Comparison of ENCODE assay signal across 16 cellular contexts in the genomic region with DNA sequence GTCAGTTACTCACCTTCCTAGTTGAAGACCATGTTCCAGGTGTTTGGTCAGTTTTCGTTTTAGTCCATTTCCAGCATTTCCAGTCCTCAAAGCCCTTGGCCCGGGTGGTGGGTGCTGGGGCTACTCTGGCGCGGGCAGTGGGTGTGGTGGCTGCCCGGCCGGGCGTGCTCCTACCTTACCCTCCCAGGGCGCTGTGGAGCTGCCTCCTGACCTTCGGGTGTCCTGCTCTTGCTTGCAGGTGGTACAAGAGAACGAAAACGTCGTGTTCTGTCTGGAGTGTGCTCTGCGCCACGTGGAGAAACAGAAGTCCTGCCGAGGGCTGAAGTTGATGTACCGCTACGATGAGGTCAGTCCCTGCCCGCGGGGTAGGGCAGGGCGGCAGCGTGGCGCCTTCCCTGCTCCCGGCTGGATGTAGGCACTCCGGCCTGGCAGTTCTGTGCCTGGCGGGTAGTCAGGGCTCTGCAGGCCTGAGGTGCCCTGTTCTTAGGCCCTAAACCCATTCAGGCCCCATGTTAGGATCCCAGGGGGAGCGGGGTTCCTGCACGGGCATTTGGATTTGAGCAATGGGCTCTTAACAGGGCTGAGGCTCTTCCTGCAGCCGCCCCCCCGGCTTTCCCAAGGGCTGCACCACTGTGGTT.
DNase-seq lines count a peak whose midpoint lies in the region; ATAC-seq, FAIRE-seq and TF ChIP-seq lines count a peak whose summit lies in the region.
"Had no signal": no experiment of that assay in that cellular context is flagged by ENCODE, and none has a peak within 500 bp of the region (broad histone marks: within the 10 kb centered on the region; RNA-seq: fewer than 3 reads in every experiment).

No MANE protein-coding gene starts in this region.

- 96 to 97% methylated on average over 29 of the region's 29 CpGs for WGBS in aorta, 2 donors
- WGBS in SK-N-SH (ENCODE audit: low lambda C conversion rate): 98% methylated on average over 24 of the region's 29 CpGs

- no peak for TF ChIP-seq CTCF in kidney (IDR thresholded peaks at IDR 0.05; ENCODE audit: borderline replicate concordance, extremely low read depth, insufficient read depth)
- no peak for TF ChIP-seq CTCF in SK-N-SH (IDR thresholded peaks at IDR 0.05)

- H3K36me3 ChIP-seq in kidney (ENCODE audit: control insufficient read depth in 1 of 2, insufficient read depth in 2 of 2, low read length in 2 of 2): peaks cover 6 to 14% of the 10 kb centered on the region in 2 donors
- H3K36me3 ChIP-seq in aorta (ENCODE audit: control insufficient read depth in 1 of 2, insufficient read depth in 2 of 2, low read length in 1 of 2): peaks cover 0 to 11% of the 10 kb centered on the region in 2 donors
- H3K36me3 ChIP-seq in SK-N-SH (replicated peaks in 1 of 2; ENCODE audit: control insufficient read depth in 1 of 2, insufficient read depth in 2 of 2, low read length in 1 of 2): peaks cover 13 to 31% of the 10 kb centered on the region in 2 experiments

- H3F3A ChIP-seq in SK-N-SH (replicated peaks; ENCODE audit: insufficient read depth): peaks cover 2% of the 10 kb centered on the region

- H3K36me3 Mint-ChIP-seq in activated T-cell treated with anti-CD3 and anti-CD28 coated beads, Interleukin-2, amount 50 U/mL, for 24 hours (ENCODE audit: low read depth): peaks cover 100% of the 10 kb centered on the region

- peak overlapping the region; percentile 46 for H3K27ac Mint-ChIP-seq in activated T-cell treated with anti-CD3 and anti-CD28 coated beads, Interleukin-2, amount 50 U/mL, for 24 hours

- H3K4me3 ChIP-seq in kidney (ENCODE audit: low read length in 2 of 2) (no peak overlapping the region), aorta (ENCODE audit: low read length in 2 of 2) (no peak overlapping the region), SK-N-SH (ENCODE audit: low read depth in 2 of 2, low read length in 1 of 2) (no peak overlapping the region)

- H3K4me1 Mint-ChIP-seq in activated T-cell treated with anti-CD3 and anti-CD28 coated beads, Interleukin-2, amount 50 U/mL, for 24 hours (ENCODE audit: low read depth): peaks cover 5% of the 10 kb centered on the region

- H3K27me3 ChIP-seq in aorta (ENCODE audit: control insufficient read depth in 1 of 2, insufficient read depth in 2 of 2, low read length in 1 of 2) (no peaks in the 10 kb centered on the region), SK-N-SH (ENCODE audit: insufficient read depth) (no peaks in the 10 kb centered on the region)

- ATAC-seq in aorta (ENCODE audit: low FRiP score) (no peak), GM19035 (IDR thresholded peaks at IDR 0.05; ENCODE audit: unreplicated experiment) (no peak)
- ATAC-seq: Panc1 had no signal

- H3K9me3 ChIP-seq in kidney (ENCODE audit: control insufficient read depth in 1 of 2, low read length in 2 of 2) (no peaks in the 10 kb centered on the region), aorta (ENCODE audit: control insufficient read depth, low read length) (no peaks in the 10 kb centered on the region), SK-N-SH (no peaks in the 10 kb centered on the region)

- no peak overlapping the region for H2AFZ ChIP-seq in SK-N-SH (ENCODE audit: low read depth)

- peaks cover 1 to 5% of the 10 kb centered on the region in 2 donors for H3K4me1 ChIP-seq in kidney (ENCODE audit: control insufficient read depth in 1 of 2, insufficient read depth in 1 of 2, low read depth in 1 of 2, low read length in 2 of 2)
- no peaks in the 10 kb centered on the region for H3K4me1 ChIP-seq in aorta (ENCODE audit: control insufficient read depth in 1 of 2, insufficient read depth in 2 of 2, low read length in 2 of 2)
- no peaks in the 10 kb centered on the region; a peak in 1 of 4 replicates for H3K4me1 ChIP-seq in SK-N-SH (ENCODE audit: control insufficient read depth in 1 of 2, insufficient read depth in 2 of 2, low read depth in 1 of 2, low read length in 1 of 2)

- CTCF ChIA-PET in SK-N-SH (lab: Yijun Ruan, JAX): no interaction called here

- POLR2A ChIA-PET in SK-N-SH (lab: Yijun Ruan, JAX): no interaction called here

- no peak for TF ChIP-seq RAD21 in SK-N-SH (IDR thresholded peaks at IDR 0.05; ENCODE audit: low read length)

- no peaks in the 10 kb centered on the region for H3K9me2 ChIP-seq in SK-N-SH

- no peaks in the 10 kb centered on the region for H3K79me2 ChIP-seq in SK-N-SH (ENCODE audit: insufficient read depth)

- H3K27ac ChIP-seq in kidney (ENCODE audit: low read depth in 2 of 2, low read length in 2 of 2): no peak overlapping the region
- no peak overlapping the region for H3K27ac ChIP-seq in aorta (ENCODE audit: low read depth in 1 of 2, low read length in 2 of 2)
- H3K27ac ChIP-seq in SK-N-SH (ENCODE audit: low read depth in 2 of 2, low read length in 1 of 2): no peak overlapping the region
- H3K27ac ChIP-seq: C4-2B had no signal

- no peak for DNase-seq in activated T-cell treated with anti-CD3 and anti-CD28 coated beads, Interleukin-2, amount 50 U/mL, for 24 hours
- no peak for DNase-seq in activated T-cell treated with anti-CD3 and anti-CD28 coated beads, Interleukin-2, amount 50 U/mL, for 48 hours
- peak; percentile 61 for DNase-seq in kidney
- DNase-seq in posterior vena cava (ENCODE audit: low spot score): peak; percentile 57
- peak; percentile 34 to 57 for DNase-seq in aorta
- DNase-seq in NCI-H2227 treated with DMSO at 0.1 percent for 48 hours (lab: John Stamatoyannopoulos, UW): no peak
- no peak for DNase-seq in SK-N-SH
- DNase-seq: GDM1, Kasumi-1, NCI-H1417, NCI-H1694 treated with DMSO at 0.1 percent for 48 hours, SIG-M5 had no signal

- no peak overlapping the region for H3K4me3 Mint-ChIP-seq in activated T-cell treated with anti-CD3 and anti-CD28 coated beads, Interleukin-2, amount 50 U/mL, for 24 hours

- H3K27me3 Mint-ChIP-seq in activated T-cell treated with anti-CD3 and anti-CD28 coated beads, Interleukin-2, amount 50 U/mL, for 24 hours: no peaks in the 10 kb centered on the region

- no peak overlapping the region for H3K4me2 ChIP-seq in SK-N-SH

- TF ChIP-seq EP300 in SK-N-SH (IDR thresholded peaks at IDR 0.05; ENCODE audit: borderline replicate concordance in 1 of 2, low read depth in 1 of 2, low read length in 1 of 2): no peak

- intact Hi-C loops in kidney (cut with DNase I) (no loop called here), posterior vena cava (cut with DNase I) (no loop called here), aorta (cut with DNase I) (no loop called here)

- H4K20me1 ChIP-seq in SK-N-SH (ENCODE audit: insufficient read depth): 0 out of 2 replicates have a peak, but pooled peaks cover 2% of the 10 kb centered on the region

- H3K9me3 Mint-ChIP-seq in activated T-cell treated with anti-CD3 and anti-CD28 coated beads, Interleukin-2, amount 50 U/mL, for 24 hours: no peaks in the 10 kb centered on the region

- H3K9ac ChIP-seq in kidney (ENCODE audit: low read length in 2 of 2) (no peak overlapping the region), SK-N-SH (no peak overlapping the region)

- no peak for FAIRE-seq in kidney (lab: Jason Lieb, UNC)
- FAIRE-seq: GM19239 had no signal

TF ChIP-seq in SK-N-SH, 30 proteins besides CTCF, POLR2A, EP300 and RAD21:
- TF ChIP-seq, protein P1, sequence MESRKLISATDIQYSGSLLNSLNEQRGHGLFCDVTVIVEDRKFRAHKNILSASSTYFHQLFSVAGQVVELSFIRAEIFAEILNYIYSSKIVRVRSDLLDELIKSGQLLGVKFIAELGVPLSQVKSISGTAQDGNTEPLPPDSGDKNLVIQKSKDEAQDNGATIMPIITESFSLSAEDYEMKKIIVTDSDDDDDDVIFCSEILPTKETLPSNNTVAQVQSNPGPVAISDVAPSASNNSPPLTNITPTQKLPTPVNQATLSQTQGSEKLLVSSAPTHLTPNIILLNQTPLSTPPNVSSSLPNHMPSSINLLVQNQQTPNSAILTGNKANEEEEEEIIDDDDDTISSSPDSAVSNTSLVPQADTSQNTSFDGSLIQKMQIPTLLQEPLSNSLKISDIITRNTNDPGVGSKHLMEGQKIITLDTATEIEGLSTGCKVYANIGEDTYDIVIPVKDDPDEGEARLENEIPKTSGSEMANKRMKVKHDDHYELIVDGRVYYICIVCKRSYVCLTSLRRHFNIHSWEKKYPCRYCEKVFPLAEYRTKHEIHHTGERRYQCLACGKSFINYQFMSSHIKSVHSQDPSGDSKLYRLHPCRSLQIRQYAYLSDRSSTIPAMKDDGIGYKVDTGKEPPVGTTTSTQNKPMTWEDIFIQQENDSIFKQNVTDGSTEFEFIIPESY (IDR thresholded peaks at IDR 0.05; ENCODE audit: borderline replicate concordance, low read depth): no peak
- TF ChIP-seq, protein P2, sequence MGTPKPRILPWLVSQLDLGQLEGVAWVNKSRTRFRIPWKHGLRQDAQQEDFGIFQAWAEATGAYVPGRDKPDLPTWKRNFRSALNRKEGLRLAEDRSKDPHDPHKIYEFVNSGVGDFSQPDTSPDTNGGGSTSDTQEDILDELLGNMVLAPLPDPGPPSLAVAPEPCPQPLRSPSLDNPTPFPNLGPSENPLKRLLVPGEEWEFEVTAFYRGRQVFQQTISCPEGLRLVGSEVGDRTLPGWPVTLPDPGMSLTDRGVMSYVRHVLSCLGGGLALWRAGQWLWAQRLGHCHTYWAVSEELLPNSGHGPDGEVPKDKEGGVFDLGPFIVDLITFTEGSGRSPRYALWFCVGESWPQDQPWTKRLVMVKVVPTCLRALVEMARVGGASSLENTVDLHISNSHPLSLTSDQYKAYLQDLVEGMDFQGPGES (IDR thresholded peaks at IDR 0.05; ENCODE audit: low read depth, low read length): no peak
- TF ChIP-seq SMC3 (IDR thresholded peaks at IDR 0.05; ENCODE audit: low read depth, low read length): no peak
- TF ChIP-seq YY1 (IDR thresholded peaks at IDR 0.05; ENCODE audit: low read depth): no peak
- no peak for TF ChIP-seq FOSL2 (IDR thresholded peaks at IDR 0.05; ENCODE audit: borderline replicate concordance, low read depth)
- no peak for TF ChIP-seq JUND (IDR thresholded peaks at IDR 0.05)
- no peak for TF ChIP-seq ELF1 (IDR thresholded peaks at IDR 0.05)
- TF ChIP-seq, protein P3, sequence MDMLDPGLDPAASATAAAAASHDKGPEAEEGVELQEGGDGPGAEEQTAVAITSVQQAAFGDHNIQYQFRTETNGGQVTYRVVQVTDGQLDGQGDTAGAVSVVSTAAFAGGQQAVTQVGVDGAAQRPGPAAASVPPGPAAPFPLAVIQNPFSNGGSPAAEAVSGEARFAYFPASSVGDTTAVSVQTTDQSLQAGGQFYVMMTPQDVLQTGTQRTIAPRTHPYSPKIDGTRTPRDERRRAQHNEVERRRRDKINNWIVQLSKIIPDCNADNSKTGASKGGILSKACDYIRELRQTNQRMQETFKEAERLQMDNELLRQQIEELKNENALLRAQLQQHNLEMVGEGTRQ (IDR thresholded peaks at IDR 0.05; ENCODE audit: borderline replicate concordance, low read depth, low read length): no peak
- TF ChIP-seq RCOR1 (IDR thresholded peaks at IDR 0.05; ENCODE audit: low read length): no peak
- no peak for TF ChIP-seq TCF12 (IDR thresholded peaks at IDR 0.05)
- TF ChIP-seq NRF1 (IDR thresholded peaks at IDR 0.05; ENCODE audit: low read depth, low read length): no peak
- no peak for TF ChIP-seq EZH2phosphoT487 (IDR thresholded peaks at IDR 0.05; ENCODE audit: borderline replicate concordance, low read depth)

Comparison
In these comparisons a context has a peak if more than half of its experiments do, and no peak if none do; other contexts are left out.
1. DNase-seq: peak in kidney (single experiment), posterior vena cava (single experiment) and aorta (2 of 2); none in activated T-cell treated with anti-CD3 and anti-CD28 coated beads, Interleukin-2, amount 50 U/mL, for 24 hours (single experiment), activated T-cell treated with anti-CD3 and anti-CD28 coated beads, Interleukin-2, amount 50 U/mL, for 48 hours (0 of 2), NCI-H2227 treated with DMSO at 0.1 percent for 48 hours (single experiment) and SK-N-SH (single experiment).